In the genomic region with DNA sequence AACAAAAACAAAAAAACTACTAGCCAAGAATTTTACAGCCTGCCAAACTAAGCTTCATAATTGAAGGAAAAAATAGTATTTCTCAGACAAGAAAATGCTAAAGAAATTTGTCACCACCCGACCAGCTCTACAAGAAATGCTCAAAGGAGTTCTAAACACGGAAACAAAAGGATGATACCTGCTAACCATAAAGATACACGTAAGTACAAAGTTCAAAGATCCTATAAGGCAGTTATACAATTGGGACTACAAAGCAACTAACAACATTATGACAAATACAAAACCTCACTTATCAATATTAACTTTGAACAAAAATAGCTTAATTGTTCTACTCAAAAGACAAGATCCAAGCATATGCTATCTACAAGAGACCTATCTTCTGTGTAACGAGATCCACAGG, we compare ENCODE assay signal across 11 cellular contexts.
"Had no signal": no experiment of that assay in that cellular context is flagged by ENCODE, and none has a peak within 500 bp of the region (broad histone marks: within the 10 kb centered on the region; RNA-seq: fewer than 3 reads in every experiment).

No MANE protein-coding gene starts in this region.

- H3K36me3 ChIP-seq: colonic mucosa had no signal

- H3K27ac ChIP-seq: colonic mucosa, heart left ventricle had no signal

- H3K4me1 Mint-ChIP-seq: neural crest cell had no signal

- H3K9me3 ChIP-seq: colonic mucosa had no signal

- DNase-seq: effector CD4-positive, alpha-beta T cell; heart left ventricle; hippocampal formation; mesendoderm; natural killer cell; stimulated activated naive CD4-positive, alpha-beta T cell treated with Interleukin-2 at 50 U/mL for 16 hours; trophoblast cell had no signal

- H3K27me3 ChIP-seq: colonic mucosa, heart left ventricle had no signal

- ATAC-seq: esophagus mucosa, heart left ventricle, natural killer cell, sciatic nerve had no signal

- H3K4me1 ChIP-seq: colonic mucosa, heart left ventricle had no signal

- H3K4me3 ChIP-seq: colonic mucosa, heart left ventricle had no signal

- H3K4me3 Mint-ChIP-seq: natural killer cell, neural crest cell had no signal
